In the genomic region with DNA sequence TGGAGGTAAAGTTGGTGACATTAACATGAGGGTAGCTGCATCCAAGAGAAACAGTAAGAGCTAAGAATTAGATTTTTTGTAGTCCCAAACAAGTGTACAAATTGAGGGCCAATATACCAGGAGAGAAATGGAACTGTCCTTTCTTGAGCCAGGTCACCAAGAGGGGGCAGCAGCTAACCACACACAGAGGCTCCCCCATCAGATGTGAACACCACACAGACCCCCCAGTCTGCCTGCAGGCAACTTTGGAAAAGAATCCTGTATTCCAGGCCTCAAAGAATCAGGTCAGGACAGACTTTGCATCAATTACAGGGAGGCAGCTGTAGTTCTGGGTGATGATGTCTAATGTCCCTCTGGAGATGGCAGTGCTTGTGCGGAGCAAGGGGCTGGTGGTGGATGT, we compare ENCODE assay signal across 10 cellular contexts.
DNase-seq lines count a peak whose midpoint lies in the region; ATAC-seq, FAIRE-seq and TF ChIP-seq lines count a peak whose summit lies in the region.
"Had no signal": no experiment of that assay in that cellular context is flagged by ENCODE, and none has a peak within 500 bp of the region (broad histone marks: within the 10 kb centered on the region; RNA-seq: fewer than 3 reads in every experiment).

No MANE protein-coding gene starts in this region.

- H3K9me3 ChIP-seq in HEK293 (ENCODE audit: control insufficient read depth, insufficient read depth, low read depth, low read length): no peaks in the 10 kb centered on the region
- H3K9me3 ChIP-seq in adrenal gland (replicated peaks in 1 of 3): no peaks in the 10 kb centered on the region
- no peaks in the 10 kb centered on the region for H3K9me3 ChIP-seq in lower lobe of right lung
- H3K9me3 ChIP-seq: body of pancreas had no signal

- FAIRE-seq in D721Med (lab: Jason Lieb, UNC): no peak
- FAIRE-seq in GM12892 (lab: Jason Lieb, UNC): no peak

- intact Hi-C loops in adrenal gland (cut with DNase I): no loop called here
- intact Hi-C loops in lower lobe of right lung (cut with DNase I): no loop called here

- DNase-seq in D721Med (ENCODE audit: insufficient read length, low spot score) (no peak), adrenal gland (peak in 3 of 7 donors; percentile 36 to 59 (median 42)), lower lobe of right lung (no peak), GM12892 (ENCODE audit: insufficient read length) (no peak)
- DNase-seq in central memory CD4-positive, alpha-beta T cell: no peak
- no peak for DNase-seq in stimulated activated CD4-positive, alpha-beta T cell treated with anti-CD3 and anti-CD28 coated beads, Interleukin-2, amount 100 ng/mL, for 48 hours
- DNase-seq: stimulated activated naive B cell treated with anti-CD40 and anti-IgM and Interleukin-4, amounts not matched to agents 10 μg/mL and 1 μg/mL and 100 μg/mL, for 72 hours had no signal

- H3K27me3 ChIP-seq in adrenal gland (no peaks in the 10 kb centered on the region), lower lobe of right lung (ENCODE audit: low read depth) (no peaks in the 10 kb centered on the region)
- H3K27me3 ChIP-seq: body of pancreas had no signal

- no peak overlapping the region for H3K4me3 ChIP-seq in HEK293 (ENCODE audit: low read depth, low read length)
- H3K4me3 ChIP-seq in adrenal gland: no peak overlapping the region
- no peak overlapping the region for H3K4me3 ChIP-seq in lower lobe of right lung
- H3K4me3 ChIP-seq: body of pancreas had no signal

- peak; percentile 27 for TF ChIP-seq CTCF in D721Med (IDR thresholded peaks at IDR 0.05; ENCODE audit: insufficient read depth, missing control alignments)
- peak; percentile 34; the same call in 1 of the 2 replicates for TF ChIP-seq CTCF in HEK293 (tag by site-specific recombination; IDR thresholded peaks at IDR 0.05)
- peak in 4 of 6 experiments; percentile 6 to 49 (median 42) for TF ChIP-seq CTCF in adrenal gland (IDR thresholded peaks at IDR 0.05)
- TF ChIP-seq CTCF in lower lobe of right lung (IDR thresholded peaks at IDR 0.05): peak; percentile 20

- 83 to 100% (median 85%) methylated on average over 1 of the region's 1 CpG; no CpG with 5 or more reads in 1 of the 4 donors for WGBS in adrenal gland, 4 donors

- no peak for TF ChIP-seq POLR2A in adrenal gland (IDR thresholded peaks at IDR 0.05)
- TF ChIP-seq POLR2A in GM12892 (IDR thresholded peaks at IDR 0.05; ENCODE audit: low read depth, low read length): no peak

- peaks cover 3 to 25% of the 10 kb centered on the region in 2 experiments; a peak in 2 of 3 replicates for H3K36me3 ChIP-seq in HEK293 (ENCODE audit: control insufficient read depth in 2 of 2, insufficient read depth in 1 of 2, low read length in 2 of 2)
- no peaks in the 10 kb centered on the region for H3K36me3 ChIP-seq in adrenal gland (replicated peaks in 1 of 2)
- H3K36me3 ChIP-seq in lower lobe of right lung: no peaks in the 10 kb centered on the region

- H3K4me1 ChIP-seq in HEK293 (ENCODE audit: control insufficient read depth, insufficient read depth, low read length) (peaks cover 2% of the 10 kb centered on the region), adrenal gland (replicated peaks in 1 of 2) (no peaks in the 10 kb centered on the region), lower lobe of right lung (peaks cover 11% of the 10 kb centered on the region)

- POLR2A ChIA-PET in HEK293 (lab: Yijun Ruan, JAX): no interaction called here

- ATAC-seq in lower lobe of right lung (no peak), GM19463 (IDR thresholded peaks at IDR 0.05; ENCODE audit: unreplicated experiment) (no peak)
- ATAC-seq: body of pancreas had no signal

- CTCF ChIA-PET in HEK293 (lab: Yijun Ruan, JAX): interaction anchor here (0.5 to 7.6 kb wide), 23 partner anchors 9 to 218 kb away, joined by 3 to 94 read pairs (median 4); partner anchors contain the start of gene FNTB

- no peak overlapping the region for H3K27ac ChIP-seq in HEK293 (ENCODE audit: extremely low read depth, low read depth, low read length)
- H3K27ac ChIP-seq in adrenal gland: no peak overlapping the region
- H3K27ac ChIP-seq in lower lobe of right lung: no peak overlapping the region
- H3K27ac ChIP-seq: body of pancreas had no signal

TF ChIP-seq in HEK293, 187 proteins besides CTCF, POLR2A, EP300 and RAD21:
- TF ChIP-seq, protein P1, sequence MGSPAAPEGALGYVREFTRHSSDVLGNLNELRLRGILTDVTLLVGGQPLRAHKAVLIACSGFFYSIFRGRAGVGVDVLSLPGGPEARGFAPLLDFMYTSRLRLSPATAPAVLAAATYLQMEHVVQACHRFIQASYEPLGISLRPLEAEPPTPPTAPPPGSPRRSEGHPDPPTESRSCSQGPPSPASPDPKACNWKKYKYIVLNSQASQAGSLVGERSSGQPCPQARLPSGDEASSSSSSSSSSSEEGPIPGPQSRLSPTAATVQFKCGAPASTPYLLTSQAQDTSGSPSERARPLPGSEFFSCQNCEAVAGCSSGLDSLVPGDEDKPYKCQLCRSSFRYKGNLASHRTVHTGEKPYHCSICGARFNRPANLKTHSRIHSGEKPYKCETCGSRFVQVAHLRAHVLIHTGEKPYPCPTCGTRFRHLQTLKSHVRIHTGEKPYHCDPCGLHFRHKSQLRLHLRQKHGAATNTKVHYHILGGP (tag by site-specific recombination; IDR thresholded peaks at IDR 0.05): no peak
- TF ChIP-seq ZNF660 (tag by site-specific recombination; IDR thresholded peaks at IDR 0.05) (no peak), YY2 (tag by site-specific recombination; IDR thresholded peaks at IDR 0.05) (no peak), ZNF654 (tag by site-specific recombination; IDR thresholded peaks at IDR 0.05; ENCODE audit: low read depth) (0 out of 2 replicates have a peak, but pooled peaks have one; percentile 8)
- TF ChIP-seq, protein P2, sequence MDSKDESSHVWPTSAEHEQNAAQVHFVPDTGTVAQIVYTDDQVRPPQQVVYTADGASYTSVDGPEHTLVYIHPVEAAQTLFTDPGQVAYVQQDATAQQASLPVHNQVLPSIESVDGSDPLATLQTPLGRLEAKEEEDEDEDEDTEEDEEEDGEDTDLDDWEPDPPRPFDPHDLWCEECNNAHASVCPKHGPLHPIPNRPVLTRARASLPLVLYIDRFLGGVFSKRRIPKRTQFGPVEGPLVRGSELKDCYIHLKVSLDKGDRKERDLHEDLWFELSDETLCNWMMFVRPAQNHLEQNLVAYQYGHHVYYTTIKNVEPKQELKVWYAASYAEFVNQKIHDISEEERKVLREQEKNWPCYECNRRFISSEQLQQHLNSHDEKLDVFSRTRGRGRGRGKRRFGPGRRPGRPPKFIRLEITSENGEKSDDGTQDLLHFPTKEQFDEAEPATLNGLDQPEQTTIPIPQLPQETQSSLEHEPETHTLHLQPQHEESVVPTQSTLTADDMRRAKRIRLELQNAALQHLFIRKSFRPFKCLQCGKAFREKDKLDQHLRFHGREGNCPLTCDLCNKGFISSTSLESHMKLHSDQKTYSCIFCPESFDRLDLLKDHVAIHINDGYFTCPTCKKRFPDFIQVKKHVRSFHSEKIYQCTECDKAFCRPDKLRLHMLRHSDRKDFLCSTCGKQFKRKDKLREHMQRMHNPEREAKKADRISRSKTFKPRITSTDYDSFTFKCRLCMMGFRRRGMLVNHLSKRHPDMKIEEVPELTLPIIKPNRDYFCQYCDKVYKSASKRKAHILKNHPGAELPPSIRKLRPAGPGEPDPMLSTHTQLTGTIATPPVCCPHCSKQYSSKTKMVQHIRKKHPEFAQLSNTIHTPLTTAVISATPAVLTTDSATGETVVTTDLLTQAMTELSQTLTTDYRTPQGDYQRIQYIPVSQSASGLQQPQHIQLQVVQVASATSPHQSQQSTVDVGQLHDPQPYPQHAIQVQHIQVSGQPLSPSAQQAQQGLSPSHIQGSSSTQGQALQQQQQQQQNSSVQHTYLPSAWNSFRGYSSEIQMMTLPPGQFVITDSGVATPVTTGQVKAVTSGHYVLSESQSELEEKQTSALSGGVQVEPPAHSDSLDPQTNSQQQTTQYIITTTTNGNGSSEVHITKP (tag by site-specific recombination; IDR thresholded peaks at IDR 0.05): no peak
TF ChIP-seq in HEK293: peak in this region for 1.
